9 cellular contexts compared by ENCODE assay signal in genomic region chr4:52051213-52051614, GRCh38. TPM values are rescaled to one million over a fixed set of nuclear protein-coding genes. Genes with fewer than 3 reads are reported as not detected.
DNase-seq lines count a peak whose midpoint lies in the region; ATAC-seq and TF ChIP-seq lines count a peak whose summit lies in the region.
"Had no signal": no experiment of that assay in that cellular context is flagged by ENCODE, and none has a peak within 500 bp of the region (broad histone marks: within the 10 kb centered on the region; RNA-seq: fewer than 3 reads in every experiment).

A gene with protein sequence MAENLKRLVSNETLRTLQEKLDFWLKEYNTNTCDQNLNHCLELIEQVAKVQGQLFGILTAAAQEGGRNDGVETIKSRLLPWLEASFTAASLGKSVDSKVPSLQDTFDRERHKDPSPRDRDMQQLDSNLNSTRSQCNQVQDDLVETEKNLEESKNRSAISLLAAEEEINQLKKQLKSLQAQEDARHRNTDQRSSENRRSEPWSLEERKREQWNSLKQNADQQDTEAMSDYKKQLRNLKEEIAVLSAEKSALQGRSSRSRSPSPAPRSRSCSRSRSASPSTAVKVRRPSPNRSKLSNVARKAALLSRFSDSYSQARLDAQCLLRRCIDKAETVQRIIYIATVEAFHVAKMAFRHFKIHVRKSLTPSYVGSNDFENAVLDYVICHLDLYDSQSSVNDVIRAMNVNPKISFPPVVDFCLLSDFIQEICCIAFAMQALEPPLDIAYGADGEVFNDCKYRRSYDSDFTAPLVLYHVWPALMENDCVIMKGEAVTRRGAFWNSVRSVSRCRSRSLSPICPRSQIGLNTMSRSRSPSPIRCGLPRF (plus strand): TSS chr4:52051304. CDS start chr4:52051705, 401 bp downstream.

- 2% methylated on average over 37 of the region's 44 CpGs for WGBS in mesenchymal stem cell

- H4K91ac ChIP-seq in mesenchymal stem cell (ENCODE audit: low read length), result peak within 1 kb of the TSS; percentile 92

- H3K9me3 ChIP-seq in ES-I3 (ENCODE audit: control insufficient read depth, insufficient read depth, low read length), result 0 out of 2 replicates have a peak, but pooled peaks cover 3% of the 10 kb centered on the region
- H3K9me3 ChIP-seq in mesenchymal stem cell (ENCODE audit: control insufficient read depth, low read length), result no peaks in the 10 kb centered on the region
- no peaks in the 10 kb centered on the region for H3K9me3 ChIP-seq in uterus

- intact Hi-C loops in uterus (cut with DNase I; ENCODE audit: low total_unique reads), result no loop called here

- peaks cover 31% of the 10 kb centered on the region for H3K27me3 Mint-ChIP-seq in IgD-negative memory B cell
- peaks cover 66 to 70% of the 10 kb centered on the region in 2 donors for H3K27me3 Mint-ChIP-seq in effector memory CD8-positive, alpha-beta T cell

- peak within 1 kb of the TSS; percentile 59 to 97 for H2BK12ac ChIP-seq in mesenchymal stem cell (ENCODE audit: low read length in 2 of 2)

- peaks cover 4 to 24% (median 20%) of the 10 kb centered on the region in 3 donors for H3K4me1 Mint-ChIP-seq in IgD-negative memory B cell
- H3K4me1 Mint-ChIP-seq in effector memory CD8-positive, alpha-beta T cell (ENCODE audit: low read depth in 2 of 2), result peaks cover 7 to 8% of the 10 kb centered on the region in 2 donors

- H3K36me3 Mint-ChIP-seq in IgD-negative memory B cell, result no peaks in the 10 kb centered on the region
- no peaks in the 10 kb centered on the region for H3K36me3 Mint-ChIP-seq in effector memory CD8-positive, alpha-beta T cell (ENCODE audit: insufficient read depth)

- peak; percentile 46 for ATAC-seq in GM21423 (IDR thresholded peaks at IDR 0.05; ENCODE audit: unreplicated experiment)
- peak; percentile 63 for ATAC-seq in effector memory CD8-positive, alpha-beta T cell (replicated peaks)

- no peak for TF ChIP-seq CTCF in uterus (IDR thresholded peaks at IDR 0.05)

- H3K4me1 ChIP-seq in ES-I3 (ENCODE audit: insufficient read depth, low read length) (peaks cover 5% of the 10 kb centered on the region), mesenchymal stem cell (ENCODE audit: control insufficient read depth, insufficient read depth, low read depth, low read length) (peaks cover 4% of the 10 kb centered on the region), uterus (no peaks in the 10 kb centered on the region)

- no peaks in the 10 kb centered on the region for H3K9me3 Mint-ChIP-seq in IgD-negative memory B cell
- H3K9me3 Mint-ChIP-seq in effector memory CD8-positive, alpha-beta T cell, result no peaks in the 10 kb centered on the region

- DNase-seq in effector memory CD8-positive, alpha-beta T cell, result no peak
- DNase-seq in mesenchymal stem cell (peak; percentile 37), uterus (peak in 1 of 2 donors; percentile 43), NCI-H2196 treated with DMSO at 0.1 percent for 48 hours (lab: John Stamatoyannopoulos, UW; ENCODE audit: unreplicated experiment) (no peak), NCI-H1436 (lab: John Stamatoyannopoulos, UW) (no peak)

- H2AFZ ChIP-seq in mesenchymal stem cell (ENCODE audit: low read depth, low read length), result peak within 1 kb of the TSS; percentile 88

- peak within 1 kb of the TSS; percentile 78 to 96 for H3K18ac ChIP-seq in mesenchymal stem cell (ENCODE audit: low read depth in 1 of 2, low read length in 2 of 2)

- H3K4me3 ChIP-seq in mesenchymal stem cell (ENCODE audit: insufficient read depth in 1 of 2, low read depth in 1 of 2, low read length in 2 of 2) (peak within 1 kb of the TSS; percentile 76 to 86), uterus (peak within 1 kb of the TSS; percentile 39 to 45)

- peak within 1 kb of the TSS; percentile 86 for H2BK5ac ChIP-seq in mesenchymal stem cell (ENCODE audit: low read depth, low read length, poor library complexity, severe bottlenecking)

- peak within 1 kb of the TSS; percentile 84 to 93 (median 87) for H3K4me3 Mint-ChIP-seq in IgD-negative memory B cell
- H3K4me3 Mint-ChIP-seq in effector memory CD8-positive, alpha-beta T cell, result peak within 1 kb of the TSS; percentile 63 to 68

- H3K27ac ChIP-seq in mesenchymal stem cell (ENCODE audit: low read length, poor library complexity, severe bottlenecking), result peak within 1 kb of the TSS; percentile 98
- peak within 1 kb of the TSS; percentile 46 to 62 for H3K27ac ChIP-seq in uterus

- H3K4me2 ChIP-seq in mesenchymal stem cell (ENCODE audit: low read length, poor library complexity, severe bottlenecking), result peak within 1 kb of the TSS; percentile 89

- peaks cover 13% of the 10 kb centered on the region for H3K79me1 ChIP-seq in mesenchymal stem cell (replicated peaks; ENCODE audit: low read length, poor library complexity, severe bottlenecking)

- peak within 1 kb of the TSS; percentile 71 for H2BK120ac ChIP-seq in mesenchymal stem cell (ENCODE audit: low read depth, low read length)

- peak within 1 kb of the TSS in 1 of 3 donors; percentile 6 for H3K27ac Mint-ChIP-seq in IgD-negative memory B cell
- no peak within 1 kb of the TSS for H3K27ac Mint-ChIP-seq in effector memory CD8-positive, alpha-beta T cell

- H2AK5ac ChIP-seq in mesenchymal stem cell (ENCODE audit: low read length, severe bottlenecking), result no peak within 1 kb of the TSS

- H3K36me3 ChIP-seq in ES-I3 (ENCODE audit: insufficient read depth, low read length), result no peaks in the 10 kb centered on the region
- H3K36me3 ChIP-seq in mesenchymal stem cell (ENCODE audit: control insufficient read depth in 1 of 2, insufficient read depth in 2 of 2, low read depth in 1 of 2, low read length in 2 of 2), result peaks cover 0 to 14% of the 10 kb centered on the region in 2 experiments
- no peaks in the 10 kb centered on the region for H3K36me3 ChIP-seq in uterus

- TF ChIP-seq POLR2A in uterus (IDR thresholded peaks at IDR 0.05), result no peak

- peak within 1 kb of the TSS in 1 of 2 experiments; percentile 97 for H3K23ac ChIP-seq in mesenchymal stem cell (ENCODE audit: low read length in 2 of 2)

- peak within 1 kb of the TSS; percentile 88 to 99 for H3K4ac ChIP-seq in mesenchymal stem cell (ENCODE audit: low read depth in 1 of 2, low read length in 2 of 2)

- H4K8ac ChIP-seq in mesenchymal stem cell (ENCODE audit: low read length), result peak within 1 kb of the TSS; percentile 16

- peak within 1 kb of the TSS in 1 of 2 experiments; percentile 92 for H3K14ac ChIP-seq in mesenchymal stem cell (ENCODE audit: low read length in 2 of 2)

- H3K27me3 ChIP-seq in mesenchymal stem cell (ENCODE audit: control insufficient read depth in 1 of 2, insufficient read depth in 1 of 2, low read length in 2 of 2) (peaks cover 0 to 3% of the 10 kb centered on the region in 2 experiments), uterus (no peaks in the 10 kb centered on the region)

- H3K9ac ChIP-seq in ES-I3 (ENCODE audit: low read depth, low read length) (peak within 1 kb of the TSS; percentile 79), mesenchymal stem cell (ENCODE audit: low read length) (peak within 1 kb of the TSS; percentile 94)

- H2BK15ac ChIP-seq in mesenchymal stem cell (ENCODE audit: low read depth, poor library complexity, severe bottlenecking), result peak within 1 kb of the TSS; percentile 83

RNA-seq across cellular contexts. Expression of the gene that starts here (rescaled TPM):
- 0.40 TPM for polyA plus RNA-seq in IgD-negative memory B cell
- polyA plus RNA-seq in mesenchymal stem cell (2013, experiment 1 of 2), result 11.7 TPM
- 11.5 TPM for polyA plus RNA-seq in mesenchymal stem cell (2013, experiment 2 of 2)
- total RNA-seq in uterus, result 10 to 100 TPM in 1 of 4 donors, 1 to 10 TPM in 1, under 1 TPM in 2; under 0.01 to 12.2 (median 4.2) TPM
- total RNA-seq: SK-MEL-5 had no signal
